In genomic region chrX:78066110-78066509, GRCh38 we compare ENCODE assay signal across 21 cellular contexts. TPM values are rescaled to one million over a fixed set of nuclear protein-coding genes. Genes with fewer than 3 reads are reported as not detected.
A peak's percentile ranks its signal among the peaks of the same experiment; 100 is the strongest.
DNase-seq lines count a peak whose midpoint lies in the region; ATAC-seq and TF ChIP-seq lines count a peak whose summit lies in the region.
"Had no signal": no experiment of that assay in that cellular context is flagged by ENCODE, and none has a peak within 500 bp of the region (broad histone marks: within the 10 kb centered on the region; RNA-seq: fewer than 3 reads in every experiment).

No MANE protein-coding gene starts in this region.

- no peaks in the 10 kb centered on the region for H4K20me1 ChIP-seq in IMR-90 (ENCODE audit: insufficient read depth, low read length)

- no peaks in the 10 kb centered on the region for H3K9me1 ChIP-seq in IMR-90 (ENCODE audit: insufficient read depth, low read length)

- H3K27me3 Mint-ChIP-seq in endothelial cell (ENCODE audit: unreplicated experiment) = no peaks in the 10 kb centered on the region
- H3K27me3 Mint-ChIP-seq: activated naive CD8-positive, alpha-beta T cell treated with anti-CD3 and anti-CD28 coated beads, Interleukin-2, amount 10 ng/mL, durations not matched to agents 7 days and 5 days; dendritic cell treated with granulocyte-macrophage colony-stimulating factor and Interleukin-4, amounts not matched to agents 40 ng/mL and 50 ng/mL, for 4 days had no signal

- H3K23ac ChIP-seq in IMR-90 (ENCODE audit: low read depth, low read length) = no peak overlapping the region; the same call in 1 of the 2 replicates

- no peaks in the 10 kb centered on the region; the same call in 1 of the 2 replicates for H3K27me3 ChIP-seq in IMR-90 (ENCODE audit: control insufficient read depth, insufficient read depth, low read length)
- H3K27me3 ChIP-seq: heart left ventricle, transverse colon had no signal

- H2BK120ac ChIP-seq in IMR-90 (ENCODE audit: low read depth, low read length) = peak overlapping the region; percentile 76

- no peaks in the 10 kb centered on the region for H3K36me3 ChIP-seq in IMR-90 (ENCODE audit: control insufficient read depth, insufficient read depth, low read length)
- H3K36me3 ChIP-seq: heart left ventricle, transverse colon had no signal

- H3K4me1 ChIP-seq in IMR-90 (ENCODE audit: control insufficient read depth, insufficient read depth, low read length) = peaks cover 6% of the 10 kb centered on the region
- H3K4me1 ChIP-seq: Caco-2, heart left ventricle, transverse colon had no signal

- peak overlapping the region; percentile 77 for H4K5ac ChIP-seq in IMR-90 (ENCODE audit: low read depth, low read length)

- TF ChIP-seq POLR2A in IMR-90 (IDR thresholded peaks at IDR 0.05; ENCODE audit: low read depth, low read length) = no peak

- CTCF ChIA-PET in IMR-90 (lab: Yijun Ruan, JAX) = interaction anchor here (0.6 kb wide), 1 partner anchor 37 kb away, joined by 3 read pairs; no protein-coding TSS in a partner anchor

- no peak overlapping the region for H3K4me3 ChIP-seq in IMR-90 (ENCODE audit: insufficient read depth, low read depth, low read length)
- no peak overlapping the region for H3K4me3 ChIP-seq in cardiac fibroblast (replicated peaks in 1 of 2; ENCODE audit: low read depth in 2 of 2, low read length in 2 of 2)
- H3K4me3 ChIP-seq: heart left ventricle, transverse colon had no signal

- 0 out of 2 replicates have a peak overlapping the region, but pooled peaks have one; percentile 47 for H2AK5ac ChIP-seq in IMR-90 (ENCODE audit: low read depth, low read length)

- H3K18ac ChIP-seq in IMR-90 (ENCODE audit: low read depth, low read length) = peak overlapping the region; percentile 98

- 0 out of 2 replicates have a peak overlapping the region, but pooled peaks have one; percentile 9 for H3K4me2 ChIP-seq in IMR-90 (ENCODE audit: low read depth, low read length)

- H4K91ac ChIP-seq in IMR-90 (ENCODE audit: insufficient read depth, low read depth, low read length) = peak overlapping the region; percentile 27; the same call in 1 of the 2 replicates

- no peaks in the 10 kb centered on the region for H3K79me1 ChIP-seq in IMR-90 (ENCODE audit: low read depth in 1 of 2, low read length in 2 of 2)

- peaks cover 2% of the 10 kb centered on the region; the same call in 1 of the 2 replicates for H3K9me3 ChIP-seq in IMR-90 (ENCODE audit: control insufficient read depth, insufficient read depth, low read length)
- H3K9me3 ChIP-seq: Caco-2, transverse colon had no signal

- H3K4me3 Mint-ChIP-seq in endothelial cell (ENCODE audit: unreplicated experiment) = no peak overlapping the region
- H3K4me3 Mint-ChIP-seq: activated naive CD8-positive, alpha-beta T cell treated with anti-CD3 and anti-CD28 coated beads, Interleukin-2, amount 10 ng/mL, durations not matched to agents 7 days and 5 days; dendritic cell treated with granulocyte-macrophage colony-stimulating factor and Interleukin-4, amounts not matched to agents 40 ng/mL and 50 ng/mL, for 4 days had no signal

- no peaks in the 10 kb centered on the region for H3K4me1 Mint-ChIP-seq in endothelial cell (ENCODE audit: unreplicated experiment)

- TF ChIP-seq RAD21 in IMR-90 (IDR thresholded peaks at IDR 0.05; ENCODE audit: low read length) = no peak

- WGBS in IMR-90 (ENCODE audit: extremely low coverage in 2 of 2, insufficient read length in 1 of 2), 2 experiments = no CpG with 5 or more reads among the region's 1 CpG

- H3K9ac ChIP-seq in IMR-90 (ENCODE audit: low read depth, low read length) = no peak overlapping the region

- in situ Hi-C loops in IMR-90 (cut with MboI; ENCODE audit: low sequenced_read_pairs) = no loop called here

- no peak overlapping the region for H2AK9ac ChIP-seq in IMR-90 (replicated peaks; ENCODE audit: low read depth, low read length, poor library complexity)

- H2AFZ ChIP-seq in IMR-90 (replicated peaks; ENCODE audit: low read length, poor library complexity) = no peak overlapping the region

- dilution Hi-C loops in IMR-90 (cut with HindIII; ENCODE audit: low sequenced_read_pairs, unreplicated experiment) = no loop called here

- no peak overlapping the region for H3K56ac ChIP-seq in IMR-90 (ENCODE audit: extremely low read depth, insufficient read depth, low read length)

- intact Hi-C loops in IMR-90 (cut with micrococcal nuclease) = no loop called here

- H3K36me3 Mint-ChIP-seq in endothelial cell (ENCODE audit: low read depth, unreplicated experiment) = peaks cover 3% of the 10 kb centered on the region
- H3K36me3 Mint-ChIP-seq: activated naive CD8-positive, alpha-beta T cell treated with anti-CD3 and anti-CD28 coated beads, Interleukin-2, amount 10 ng/mL, durations not matched to agents 7 days and 5 days had no signal

- H3K14ac ChIP-seq in IMR-90 (replicated peaks; ENCODE audit: low read depth, low read length) = no peak overlapping the region

- H2BK20ac ChIP-seq in IMR-90 (ENCODE audit: low read depth, low read length) = peak overlapping the region; percentile 73; the same call in 1 of the 2 replicates

- POLR2A ChIA-PET in IMR-90 (lab: Charles Lee; ENCODE audit: unreplicated experiment) = no interaction called here

- no peaks in the 10 kb centered on the region for H3K9me3 Mint-ChIP-seq in endothelial cell (ENCODE audit: unreplicated experiment)
- H3K9me3 Mint-ChIP-seq: activated naive CD8-positive, alpha-beta T cell treated with anti-CD3 and anti-CD28 coated beads, Interleukin-2, amount 10 ng/mL, durations not matched to agents 7 days and 5 days; activated T-helper 2 cell treated with anti-CD3 and anti-CD28 coated beads, Interferon-gamma antibody, Interleukin-2, Interleukin-4, amounts not matched to agents 10 μg/mL and 5 μg/mL and 100 μg/mL, durations not matched to agents 14 hours and 24 hours and 36 hours; dendritic cell treated with granulocyte-macrophage colony-stimulating factor and Interleukin-4, amounts not matched to agents 40 ng/mL and 50 ng/mL, for 4 days had no signal

- ATAC-seq in IMR-90 (ENCODE audit: low read depth) = peak; percentile 31
- no peak for ATAC-seq in GM21381 (IDR thresholded peaks at IDR 0.05; ENCODE audit: unreplicated experiment)

- DNase-seq in A172 (ENCODE audit: low spot score) = peak; percentile 22
- peak; percentile 76 for DNase-seq in IMR-90
- DNase-seq in cardiac fibroblast (ENCODE audit: low read depth in 2 of 2) = peak; percentile 18 to 51
- peak; percentile 27 for DNase-seq in iris pigment epithelial cell (ENCODE audit: low read depth)
- DNase-seq in activated CD4-positive, alpha-beta T cell treated with anti-CD3 and anti-CD28 coated beads, Interleukin-2, amount 50 U/mL, for 48 hours = no peak
- DNase-seq in NCI-H774 (lab: John Stamatoyannopoulos, UW) = no peak
- no peak for DNase-seq in endothelial cell (ENCODE audit: low spot score)
- DNase-seq: 8988T; activated CD4-positive, alpha-beta T cell treated with anti-CD3 and anti-CD28 coated beads for 48 hours; activated naive CD8-positive, alpha-beta T cell treated with anti-CD3 and anti-CD28 coated beads, Interleukin-2, amount 10 ng/mL, durations not matched to agents 7 days and 5 days; Caco-2; erythroblast; heart left ventricle; NCI-H1694 treated with DMSO at 0.1 percent for 48 hours; posterior cingulate gyrus; stimulated activated naive CD4-positive, alpha-beta T cell treated with Interleukin-2 at 50 U/mL for 16 hours; transverse colon had no signal

- no peak overlapping the region for H3K27ac Mint-ChIP-seq in endothelial cell (ENCODE audit: unreplicated experiment)
- H3K27ac Mint-ChIP-seq: activated naive CD8-positive, alpha-beta T cell treated with anti-CD3 and anti-CD28 coated beads, Interleukin-2, amount 10 ng/mL, durations not matched to agents 7 days and 5 days had no signal

- 0 out of 2 replicates have a peak overlapping the region, but pooled peaks have one; percentile 39 for H3K4ac ChIP-seq in IMR-90 (ENCODE audit: low read depth, low read length)

- no TSS peak for BruUV-seq in IMR-90 (replicated peaks; lab: Mats Ljungman, UMichigan)

- peak overlapping the region; percentile 90 for H2BK5ac ChIP-seq in IMR-90 (ENCODE audit: low read depth, low read length, poor library complexity, severe bottlenecking)

- 0 out of 3 replicates have a peak overlapping the region, but pooled peaks have one; percentile 10 for H2BK15ac ChIP-seq in IMR-90 (ENCODE audit: low read depth, low read length)

- TF ChIP-seq CTCF in IMR-90 (conservative IDR thresholded peaks at IDR 0.05; ENCODE audit: low read depth, low read length) (no peak), cardiac fibroblast (IDR thresholded peaks at IDR 0.05; ENCODE audit: low read depth, low read length) (no peak), endothelial cell (IDR thresholded peaks at IDR 0.05; ENCODE audit: unreplicated experiment) (no peak)

- peak overlapping the region; percentile 77; the same call in 1 of the 2 replicates for H3K27ac ChIP-seq in IMR-90 (ENCODE audit: insufficient read depth, low read length)
- H3K27ac ChIP-seq: heart left ventricle, HL-60, transverse colon had no signal

- H4K8ac ChIP-seq in IMR-90 (ENCODE audit: low read depth in 2 of 2, low read length in 2 of 2) = peak overlapping the region; percentile 44 to 85; a peak in 1 of 4 replicates

TF ChIP-seq in IMR-90, 13 proteins besides CTCF, POLR2A, EP300 and RAD21:
- TF ChIP-seq MAZ (IDR thresholded peaks at IDR 0.05; ENCODE audit: borderline replicate concordance, low read depth, low read length) = no peak
- no peak for TF ChIP-seq NFE2L2 (IDR thresholded peaks at IDR 0.05; ENCODE audit: low read depth, low read length)
- no peak for TF ChIP-seq FOS (IDR thresholded peaks at IDR 0.05; ENCODE audit: low read depth, low read length)
- TF ChIP-seq RCOR1 (IDR thresholded peaks at IDR 0.05; ENCODE audit: insufficient replicate concordance, low read length) = no peak
- no peak for TF ChIP-seq RFX5 (IDR thresholded peaks at IDR 0.05; ENCODE audit: low read depth, low read length)
- no peak for TF ChIP-seq MAFK (IDR thresholded peaks at IDR 0.05; ENCODE audit: low read depth, low read length)
- TF ChIP-seq, protein P1, sequence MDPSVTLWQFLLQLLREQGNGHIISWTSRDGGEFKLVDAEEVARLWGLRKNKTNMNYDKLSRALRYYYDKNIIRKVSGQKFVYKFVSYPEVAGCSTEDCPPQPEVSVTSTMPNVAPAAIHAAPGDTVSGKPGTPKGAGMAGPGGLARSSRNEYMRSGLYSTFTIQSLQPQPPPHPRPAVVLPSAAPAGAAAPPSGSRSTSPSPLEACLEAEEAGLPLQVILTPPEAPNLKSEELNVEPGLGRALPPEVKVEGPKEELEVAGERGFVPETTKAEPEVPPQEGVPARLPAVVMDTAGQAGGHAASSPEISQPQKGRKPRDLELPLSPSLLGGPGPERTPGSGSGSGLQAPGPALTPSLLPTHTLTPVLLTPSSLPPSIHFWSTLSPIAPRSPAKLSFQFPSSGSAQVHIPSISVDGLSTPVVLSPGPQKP (IDR thresholded peaks at IDR 0.05; ENCODE audit: borderline replicate concordance, low read depth, low read length) = no peak
- TF ChIP-seq SMC3 (IDR thresholded peaks at IDR 0.05; ENCODE audit: low read depth, low read length) = no peak

RNA-seq across cellular contexts. Expression of gene PGK1, which starts 37.9 kb away (rescaled TPM):
- 432 and 490 TPM in 2 replicates for total RNA-seq in A172 (2014; rRNA removed; shearing (Covaris generic))
- 498 and 509 TPM in 2 replicates for total RNA-seq in IMR-90 (2012; rRNA removed)
- polyA plus RNA-seq in IMR-90 (2012; rRNA removed) = 534 and 744 TPM in 2 replicates
- polyA plus RNA-seq in IMR-90 (2012; cell fraction: cytosol; rRNA removed) = 257 and 385 TPM in 2 replicates
- polyA plus RNA-seq in IMR-90 (2012; cell fraction: nucleus; rRNA removed; ENCODE audit: low replicate concordance) = 86.3 and 442 TPM in 2 replicates
- total RNA-seq in endothelial cell (ENCODE audit: unreplicated experiment) = 380 TPM

Comparison
In these comparisons a context has a peak if more than half of its experiments do, and no peak if none do; other contexts are left out.
1. DNase-seq: peak in A172 (single experiment), IMR-90 (single experiment), cardiac fibroblast (2 of 2) and iris pigment epithelial cell (single experiment); none in activated CD4-positive, alpha-beta T cell treated with anti-CD3 and anti-CD28 coated beads, Interleukin-2, amount 50 U/mL, for 48 hours (0 of 2), NCI-H774 (single experiment) and endothelial cell (single experiment).